ENCODE assay signal across 23 cellular contexts in the genomic region with DNA sequence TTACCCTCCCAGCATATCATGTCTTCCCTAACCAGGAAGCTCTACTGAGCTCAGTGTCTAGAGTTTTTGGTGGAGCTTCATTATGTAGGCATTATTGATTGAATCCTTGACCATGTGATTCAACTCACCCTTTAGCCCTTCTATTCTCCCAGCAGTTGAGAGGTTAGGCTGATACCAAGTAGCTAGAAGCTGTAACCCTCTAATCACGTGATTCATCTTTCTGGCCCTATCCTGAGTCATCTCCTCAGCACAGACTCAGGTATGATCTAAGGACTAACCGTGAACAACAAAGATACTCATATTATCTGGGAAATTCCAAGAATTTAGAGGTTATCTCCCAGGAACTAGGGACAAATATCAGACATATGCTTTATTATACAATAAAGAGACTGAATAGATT.
DNase-seq lines count a peak whose midpoint lies in the region; ATAC-seq, FAIRE-seq and TF ChIP-seq lines count a peak whose summit lies in the region.
"Had no signal": no experiment of that assay in that cellular context is flagged by ENCODE, and none has a peak within 500 bp of the region (broad histone marks: within the 10 kb centered on the region; RNA-seq: fewer than 3 reads in every experiment).

No MANE protein-coding gene starts in this region.

- H3K9me3 ChIP-seq in HepG2 (ENCODE audit: low read length), result no peaks in the 10 kb centered on the region
- H3K9me3 ChIP-seq in right lobe of liver, result no peaks in the 10 kb centered on the region
- H3K9me3 ChIP-seq: BLaER1, HAP-1 had no signal

- POLR2A ChIA-PET in HepG2 (lab: Yijun Ruan, JAX), result no interaction called here

- H2AFZ ChIP-seq in HepG2 (ENCODE audit: low read length), result no peak overlapping the region

- H3K4me1 ChIP-seq in HepG2 (ENCODE audit: insufficient read depth, low read length) (no peaks in the 10 kb centered on the region), right lobe of liver (no peaks in the 10 kb centered on the region)
- H3K4me1 ChIP-seq: BLaER1, HAP-1 had no signal

- no TSS peak for BruUV-seq in HepG2 (replicated peaks; lab: Mats Ljungman, UMichigan)

- TF ChIP-seq CTCF in HepG2 (CRISPR knock-in tag; IDR thresholded peaks at IDR 0.05), result no peak
- no peak for TF ChIP-seq CTCF in right lobe of liver (IDR thresholded peaks at IDR 0.05)
- TF ChIP-seq CTCF in bronchial epithelial cell (IDR thresholded peaks at IDR 0.05; ENCODE audit: insufficient read depth, low read length, severe bottlenecking), result no peak

- H3K9ac ChIP-seq in HepG2 (ENCODE audit: insufficient read depth, low read depth, low read length), result no peak overlapping the region
- H3K9ac ChIP-seq: BLaER1 had no signal

- TF ChIP-seq RAD21 in HepG2 (CRISPR knock-in tag; IDR thresholded peaks at IDR 0.05), result no peak

- H3K27me3 ChIP-seq in HepG2 (ENCODE audit: control insufficient read depth in 1 of 2, insufficient read depth in 2 of 2, low read length in 2 of 2) (no peaks in the 10 kb centered on the region), right lobe of liver (no peaks in the 10 kb centered on the region), bronchial epithelial cell (ENCODE audit: control insufficient read depth, insufficient read depth, low read length) (no peaks in the 10 kb centered on the region)
- H3K27me3 ChIP-seq: BLaER1 had no signal

- no peaks in the 10 kb centered on the region for H4K20me1 ChIP-seq in HepG2 (ENCODE audit: insufficient read depth, low read length)
- H4K20me1 ChIP-seq: BLaER1 had no signal

- H3K79me2 ChIP-seq in HepG2 (ENCODE audit: insufficient read depth, low read length), result no peaks in the 10 kb centered on the region

- TF ChIP-seq EP300 in HepG2 (IDR thresholded peaks at IDR 0.05; ENCODE audit: low read depth in 2 of 2, low read length in 2 of 2) (no peak), HepG2 (CRISPR knock-in tag; IDR thresholded peaks at IDR 0.05; ENCODE audit: borderline replicate concordance) (no peak)

- 0% methylated on average over 2 of the region's 2 CpGs for WGBS in HepG2 (ENCODE audit: low lambda C conversion rate)
- WGBS in right lobe of liver (ENCODE audit: insufficient coverage, low coverage, low lambda C conversion rate, missing lambda C conversion rate), result 37% methylated on average over 2 of the region's 2 CpGs

- H3K27ac ChIP-seq in HepG2 (ENCODE audit: extremely low read length, insufficient read depth, low read length), result no peak overlapping the region
- no peak overlapping the region for H3K27ac ChIP-seq in right lobe of liver
- H3K27ac ChIP-seq: 22Rv1, BLaER1, C4-2B had no signal

- TF ChIP-seq POLR2A in HepG2 (IDR thresholded peaks at IDR 0.05; ENCODE audit: insufficient read depth in 1 of 2, low read depth in 2 of 2, low read length in 2 of 2) (no peak), right lobe of liver (IDR thresholded peaks at IDR 0.05) (no peak)

- no peak for DNase-seq in HepG2 (ENCODE audit: low spot score)
- no peak for DNase-seq in right lobe of liver
- DNase-seq in bronchial epithelial cell (ENCODE audit: low read depth), result peak; percentile 7
- peak; percentile 2 for DNase-seq in kidney tubule cell (ENCODE audit: low spot score)
- DNase-seq: CD4-positive, CD25-positive, alpha-beta regulatory T cell; CD8-positive, alpha-beta T cell; DMS 273 treated with DMSO at 0.1 percent for 48 hours; DMS79; EL; GDM1; GOT3; HFFc6 had no signal

- ATAC-seq in HepG2 (no peak), right lobe of liver (no peak), GM19395 (IDR thresholded peaks at IDR 0.05; ENCODE audit: unreplicated experiment) (no peak), GM21360 (IDR thresholded peaks at IDR 0.05; ENCODE audit: unreplicated experiment) (no peak)
- ATAC-seq: CD8-positive, alpha-beta T cell; GM12878 had no signal

- no peak overlapping the region for H3K4me3 ChIP-seq in HepG2 (replicated peaks in 1 of 3; ENCODE audit: insufficient read depth in 1 of 3, low read depth in 2 of 3, low read length in 3 of 3)
- H3K4me3 ChIP-seq in right lobe of liver, result no peak overlapping the region
- H3K4me3 ChIP-seq in bronchial epithelial cell (ENCODE audit: low read depth, low read length), result no peak overlapping the region
- H3K4me3 ChIP-seq: BLaER1, GM12878, HAP-1 had no signal

- H3K36me3 ChIP-seq in HepG2 (replicated peaks in 1 of 2; ENCODE audit: control insufficient read depth in 1 of 2, insufficient read depth in 2 of 2, low read length in 2 of 2), result no peaks in the 10 kb centered on the region
- H3K36me3 ChIP-seq in right lobe of liver, result no peaks in the 10 kb centered on the region
- H3K36me3 ChIP-seq in bronchial epithelial cell (ENCODE audit: control insufficient read depth, insufficient read depth, low read length), result no peaks in the 10 kb centered on the region
- H3K36me3 ChIP-seq: BLaER1, HAP-1 had no signal

- CTCF ChIA-PET in HepG2 (lab: Yijun Ruan, JAX; ENCODE audit: low intra/inter-chr PET ratio, low total read pairs), result no interaction called here

- intact Hi-C loops in HepG2 (cut with micrococcal nuclease; ENCODE audit: unreplicated experiment) (no loop called here), right lobe of liver (cut with DNase I) (no loop called here)

- no peak for FAIRE-seq in HepG2 (lab: Jason Lieb, UNC)
- FAIRE-seq in bronchial epithelial cell (lab: Jason Lieb, UNC), result no peak
- FAIRE-seq: A204.1, D721Med, GM12878, GM19239, H54 had no signal

- H3K4me2 ChIP-seq in HepG2 (ENCODE audit: low read depth, low read length), result no peak overlapping the region
- H3K4me2 ChIP-seq: BLaER1 had no signal

- in situ Hi-C loops in HepG2 (cut with HindIII; ENCODE audit: extremely low pct_ligation_motif_present, low pct_unique_long_range_greater_than_20kb), result no loop called here

TF ChIP-seq in HepG2, 621 proteins besides CTCF, POLR2A, EP300 and RAD21:
- TF ChIP-seq, protein P1, sequence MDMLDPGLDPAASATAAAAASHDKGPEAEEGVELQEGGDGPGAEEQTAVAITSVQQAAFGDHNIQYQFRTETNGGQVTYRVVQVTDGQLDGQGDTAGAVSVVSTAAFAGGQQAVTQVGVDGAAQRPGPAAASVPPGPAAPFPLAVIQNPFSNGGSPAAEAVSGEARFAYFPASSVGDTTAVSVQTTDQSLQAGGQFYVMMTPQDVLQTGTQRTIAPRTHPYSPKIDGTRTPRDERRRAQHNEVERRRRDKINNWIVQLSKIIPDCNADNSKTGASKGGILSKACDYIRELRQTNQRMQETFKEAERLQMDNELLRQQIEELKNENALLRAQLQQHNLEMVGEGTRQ (IDR thresholded peaks at IDR 0.05; ENCODE audit: low read depth, low read length), result peak; percentile 34; the same call in 1 of the 2 replicates
- TF ChIP-seq, protein P1 (CRISPR knock-in tag; IDR thresholded peaks at IDR 0.05; ENCODE audit: borderline replicate concordance), result no peak
- TF ChIP-seq SMYD3 (CRISPR knock-in tag; IDR thresholded peaks at IDR 0.05) (no peak), HOXA3 (CRISPR knock-in tag; IDR thresholded peaks at IDR 0.05) (no peak), RAD51 (IDR thresholded peaks at IDR 0.05; ENCODE audit: borderline replicate concordance) (peak; percentile 60; the same call in 1 of the 2 replicates)

Comparison
In these comparisons a context has a peak if more than half of its experiments do, and no peak if none do; other contexts are left out.
1. DNase-seq: peak in bronchial epithelial cell (single experiment) and kidney tubule cell (single experiment); none in HepG2 (single experiment) and right lobe of liver (0 of 3).